In genomic region chr3:129622418-129622872, GRCh38 we compare ENCODE assay signal across 1 cellular context.
TF ChIP-seq lines count a peak whose summit lies in the region.

No MANE protein-coding gene starts in this region.

TF ChIP-seq in HepG2, 621 proteins besides CTCF, POLR2A, EP300 and RAD21:
- TF ChIP-seq ZBTB38 (CRISPR knock-in tag; IDR thresholded peaks at IDR 0.05) (peak; percentile 28; the same call in 1 of the 2 replicates), NFIB (CRISPR knock-in tag; IDR thresholded peaks at IDR 0.05; ENCODE audit: borderline replicate concordance) (no peak), TGIF2 (CRISPR knock-in tag; IDR thresholded peaks at IDR 0.05) (no peak), RXRA (CRISPR knock-in tag; IDR thresholded peaks at IDR 0.05) (0 out of 2 replicates have a peak, but pooled peaks have one; percentile 19), ADNP (CRISPR knock-in tag; IDR thresholded peaks at IDR 0.05) (peak; percentile 40; the same call in 1 of the 2 replicates), ZSCAN5A (CRISPR knock-in tag; IDR thresholded peaks at IDR 0.05; ENCODE audit: borderline replicate concordance) (no peak), ZNF768 (CRISPR knock-in tag; IDR thresholded peaks at IDR 0.05) (0 out of 2 replicates have a peak, but pooled peaks have one; percentile 24), PHF5A (CRISPR knock-in tag; IDR thresholded peaks at IDR 0.05; ENCODE audit: low read depth, unreplicated experiment) (no peak)
